16 cellular contexts compared by ENCODE assay signal in the genomic region with DNA sequence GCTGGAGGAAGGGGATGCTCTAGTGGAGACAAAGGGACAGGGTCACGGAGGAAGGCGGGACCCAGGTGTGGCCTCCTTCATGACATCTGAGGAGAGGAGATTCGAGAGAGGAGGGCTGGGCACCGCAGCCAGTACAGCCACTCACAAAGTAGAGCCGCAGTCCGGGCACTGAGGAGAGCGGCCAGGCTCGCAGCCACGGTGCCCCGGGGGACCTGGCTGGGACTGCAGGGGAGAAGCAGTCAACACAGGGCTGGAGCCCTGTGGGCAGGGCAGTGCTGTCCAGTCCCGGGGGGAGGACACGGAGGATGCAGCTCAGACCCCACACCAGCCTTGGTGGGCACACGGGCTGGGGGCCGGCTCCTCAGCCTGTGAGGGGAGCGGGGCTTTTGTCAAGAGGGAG. TPM values are rescaled to one million over a fixed set of nuclear protein-coding genes. Genes with fewer than 3 reads are reported as not detected.
DNase-seq lines count a peak whose midpoint lies in the region; ATAC-seq and TF ChIP-seq lines count a peak whose summit lies in the region.
"Had no signal": no experiment of that assay in that cellular context is flagged by ENCODE, and none has a peak within 500 bp of the region (broad histone marks: within the 10 kb centered on the region; RNA-seq: fewer than 3 reads in every experiment).

No MANE protein-coding gene starts in this region.

- H3K9ac ChIP-seq in BLaER1, result 0 out of 2 replicates have a peak overlapping the region, but pooled peaks have one; percentile 38
- H3K9ac ChIP-seq in endodermal cell (ENCODE audit: extremely low read depth, low read length, poor library complexity, severe bottlenecking), result no peak overlapping the region

- peaks cover 51% of the 10 kb centered on the region for H3K36me3 ChIP-seq in BLaER1
- no peaks in the 10 kb centered on the region for H3K36me3 ChIP-seq in GM23338 (ENCODE audit: insufficient read depth)
- peaks cover 5% of the 10 kb centered on the region for H3K36me3 ChIP-seq in endodermal cell (ENCODE audit: control insufficient read depth, insufficient read depth, low read length)

- H2AFZ ChIP-seq in GM23338, result no peak overlapping the region

- DNase-seq in GM23338 (ENCODE audit: low spot score) (no peak), endodermal cell (peak; percentile 41), neural crest cell (ENCODE audit: low read depth, low spot score) (no peak)
- DNase-seq: Calu3; CD4-positive, CD25-positive, alpha-beta regulatory T cell; DMS 273 treated with DMSO at 0.1 percent for 48 hours; IMR-90; KBM-7 had no signal

- no peaks in the 10 kb centered on the region for H3K9me2 ChIP-seq in GM23338 (ENCODE audit: insufficient read depth)

- peaks cover 34% of the 10 kb centered on the region for H3K4me1 ChIP-seq in BLaER1
- H3K4me1 ChIP-seq in GM23338 (ENCODE audit: insufficient read depth), result peaks cover 7% of the 10 kb centered on the region
- no peaks in the 10 kb centered on the region for H3K4me1 ChIP-seq in endodermal cell (ENCODE audit: control insufficient read depth, insufficient read depth, low read length)

- H3K36me3 Mint-ChIP-seq in GM23338 (ENCODE audit: low read depth) (peaks cover 4% of the 10 kb centered on the region; the same call in 2 of the 3 replicates), endodermal cell (ENCODE audit: low read depth) (peaks cover 15% of the 10 kb centered on the region), neural crest cell (ENCODE audit: low read depth) (peaks cover 7% of the 10 kb centered on the region)
- H3K36me3 Mint-ChIP-seq: CD4-positive, CD25-positive, alpha-beta regulatory T cell had no signal

- H3K9me3 ChIP-seq in BLaER1 (no peaks in the 10 kb centered on the region), endodermal cell (ENCODE audit: control insufficient read depth, low read length) (no peaks in the 10 kb centered on the region)
- H3K9me3 ChIP-seq: A549 had no signal

- H3K4me3 Mint-ChIP-seq in GM23338, result peak overlapping the region; percentile 20; the same call in 1 of the 3 replicates
- H3K4me3 Mint-ChIP-seq in endodermal cell, result no peak overlapping the region
- H3K4me3 Mint-ChIP-seq in neural crest cell, result peak overlapping the region; percentile 49

- H3K27ac Mint-ChIP-seq in GM23338 (no peak overlapping the region), endodermal cell (no peak overlapping the region), neural crest cell (ENCODE audit: unreplicated experiment) (no peak overlapping the region)

- ATAC-seq in GM23338 (no peak), HG03354 (IDR thresholded peaks at IDR 0.05; ENCODE audit: poor library complexity, severe bottlenecking, unreplicated experiment) (no peak), HG03135 (IDR thresholded peaks at IDR 0.05; ENCODE audit: unreplicated experiment) (no peak), GM18868 (IDR thresholded peaks at IDR 0.05; ENCODE audit: unreplicated experiment) (no peak)
- ATAC-seq in activated CD4-positive, CD25-positive, alpha-beta regulatory T cell treated with anti-CD3 and anti-CD28 coated beads, Interleukin-2, amount 50 U/mL, for 24 hours, result no peak
- ATAC-seq: A549, GM12878, HCT116 had no signal

- peaks cover 18% of the 10 kb centered on the region for H4K20me1 ChIP-seq in BLaER1
- no peaks in the 10 kb centered on the region for H4K20me1 ChIP-seq in GM23338 (replicated peaks; ENCODE audit: insufficient read depth)

- no peaks in the 10 kb centered on the region for H3F3A ChIP-seq in GM23338 (replicated peaks; ENCODE audit: low read depth)

- WGBS in endodermal cell (ENCODE audit: insufficient coverage in 1 of 2, insufficient read length in 1 of 2), 2 experiments, result 90 to 93% methylated on average over 8 to 15 of the region's 15 CpGs

- peaks cover 11% of the 10 kb centered on the region for H3K79me2 ChIP-seq in GM23338 (replicated peaks; ENCODE audit: insufficient read depth)

- H3K27ac ChIP-seq in BLaER1 (peak overlapping the region; percentile 30; the same call in 1 of the 2 replicates), GM23338 (ENCODE audit: low read depth) (no peak overlapping the region), endodermal cell (ENCODE audit: low read depth, low read length) (no peak overlapping the region)
- H3K27ac ChIP-seq: A549 had no signal

- TF ChIP-seq CTCF in GM23338 (conservative IDR thresholded peaks at IDR 0.05; ENCODE audit: low read depth in 2 of 2) (no peak), endodermal cell (conservative IDR thresholded peaks at IDR 0.05) (no peak), neural crest cell (conservative IDR thresholded peaks at IDR 0.05) (no peak)

- H3K4me1 Mint-ChIP-seq in GM23338 (peaks cover 7% of the 10 kb centered on the region), endodermal cell (peaks cover 3% of the 10 kb centered on the region), neural crest cell (peaks cover 12% of the 10 kb centered on the region)

- H3K27me3 ChIP-seq in BLaER1 (no peaks in the 10 kb centered on the region), GM23338 (ENCODE audit: insufficient read depth) (no peaks in the 10 kb centered on the region), endodermal cell (ENCODE audit: control insufficient read depth, insufficient read depth, low read length, poor library complexity, severe bottlenecking) (no peaks in the 10 kb centered on the region)

- no peak overlapping the region for H3K4me3 ChIP-seq in BLaER1
- no peak overlapping the region for H3K4me3 ChIP-seq in GM23338
- H3K4me3 ChIP-seq in endodermal cell (ENCODE audit: low read length), result no peak overlapping the region
- H3K4me3 ChIP-seq: A549, GM12878 had no signal

- H3K9me3 Mint-ChIP-seq in GM23338 (no peaks in the 10 kb centered on the region), endodermal cell (no peaks in the 10 kb centered on the region), neural crest cell (no peaks in the 10 kb centered on the region)
- H3K9me3 Mint-ChIP-seq: CD4-positive, CD25-positive, alpha-beta regulatory T cell had no signal

- H3K4me2 ChIP-seq in BLaER1 (peak overlapping the region; percentile 97), GM23338 (no peak overlapping the region)
- H3K4me2 ChIP-seq: A549 had no signal

- H3K27me3 Mint-ChIP-seq in GM23338 (ENCODE audit: insufficient read depth, low read depth, poor library complexity) (peaks cover 14% of the 10 kb centered on the region), endodermal cell (ENCODE audit: insufficient read depth) (no peaks in the 10 kb centered on the region), neural crest cell (ENCODE audit: low read depth) (peaks cover 3% of the 10 kb centered on the region)

TF ChIP-seq in GM23338, 12 proteins besides CTCF, POLR2A, EP300 and RAD21 (continues in another document):
- no peak for TF ChIP-seq ZNF331 (CRISPR knock-in tag; IDR thresholded peaks at IDR 0.05; ENCODE audit: low read depth)
- TF ChIP-seq EZH2phosphoT487 (IDR thresholded peaks at IDR 0.05; ENCODE audit: unreplicated experiment), result no peak
- TF ChIP-seq CREB1 (CRISPR knock-in tag; IDR thresholded peaks at IDR 0.05; ENCODE audit: low read depth), result no peak
- TF ChIP-seq EZH2 (IDR thresholded peaks at IDR 0.05; ENCODE audit: low read depth, unreplicated experiment), result no peak
- no peak for TF ChIP-seq STAT1 (IDR thresholded peaks at IDR 0.05; ENCODE audit: unreplicated experiment)

RNA-seq across cellular contexts. Expression of a gene that starts 40.3 kb away (rescaled TPM):
- 44.5 and 45.6 TPM in 2 replicates for total RNA-seq in GM23338 (2014; rRNA removed; shearing (Covaris generic))
- polyA plus RNA-seq in GM23338 (2016; fragmentation: Nextera tagmentation; extraction: Ambion mirVana), result 35.3 and 36.5 TPM in 2 replicates
- total RNA-seq in endodermal cell (10 to 100 TPM; 42.9 to 46.9 TPM), neural crest cell (61.2 and 62.9 TPM in 2 replicates)
- 40.1 TPM for polyA plus RNA-seq in endodermal cell (2013, experiment 1 of 2)
- 33.1 TPM for polyA plus RNA-seq in endodermal cell (2013, experiment 2 of 2)
